27 cellular contexts compared by ENCODE assay signal in the genomic region with DNA sequence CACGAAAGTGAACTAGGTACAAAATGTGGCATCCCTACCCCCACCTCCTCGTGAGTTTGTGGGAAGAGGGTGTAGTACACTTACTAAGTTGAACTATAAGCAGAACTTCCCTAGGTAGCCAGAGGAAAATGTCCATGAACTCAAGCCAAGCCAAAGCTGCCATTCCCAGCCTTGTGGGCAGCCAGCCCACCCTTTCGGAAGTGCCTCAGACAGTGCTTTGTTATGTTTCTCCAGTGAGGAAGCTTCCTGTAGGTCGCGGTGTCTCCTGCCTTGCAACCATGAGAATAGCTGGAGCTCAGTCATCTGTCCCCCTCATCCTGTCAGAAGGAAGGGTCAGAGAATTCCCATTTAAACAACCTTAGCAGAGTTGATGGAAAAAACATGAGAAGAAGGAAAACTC.
A peak's percentile ranks its signal among the peaks of the same experiment; 100 is the strongest.
DNase-seq lines count a peak whose midpoint lies in the region; ATAC-seq, FAIRE-seq and TF ChIP-seq lines count a peak whose summit lies in the region.
"Had no signal": no experiment of that assay in that cellular context is flagged by ENCODE, and none has a peak within 500 bp of the region (broad histone marks: within the 10 kb centered on the region; RNA-seq: fewer than 3 reads in every experiment).

No MANE protein-coding gene starts in this region.

- peak overlapping the region; percentile 69 for H3K27ac ChIP-seq in endothelial cell of umbilical vein (ENCODE audit: insufficient read depth, low read depth, low read length)
- H3K27ac ChIP-seq: dorsolateral prefrontal cortex, KMS-11, RWPE1, thyroid gland had no signal

- H3K79me2 ChIP-seq in endothelial cell of umbilical vein (ENCODE audit: control insufficient read depth, insufficient read depth, low read length): no peaks in the 10 kb centered on the region

- no TSS peak for BruUV-seq in endothelial cell of umbilical vein (replicated peaks; lab: Mats Ljungman, UMichigan)

- peaks cover 48% of the 10 kb centered on the region for H3K4me1 ChIP-seq in endothelial cell of umbilical vein (ENCODE audit: control insufficient read depth, extremely low read depth, insufficient read depth, low read length)
- H3K4me1 ChIP-seq: thyroid gland had no signal

- H3K9me3 ChIP-seq in endothelial cell of umbilical vein (replicated peaks; ENCODE audit: control insufficient read depth, insufficient read depth, low read length): no peaks in the 10 kb centered on the region
- H3K9me3 ChIP-seq: SK-N-SH, thyroid gland had no signal

- intact Hi-C loops in Right ventricle myocardium inferior (cut with DNase I): no loop called here
- intact Hi-C loops in cardiac septum (cut with DNase I): no loop called here
- intact Hi-C loops in endothelial cell of umbilical vein (cut with micrococcal nuclease): loop anchor here (1.0 to 5.0 kb wide), 5 partner anchors 33 to 261 kb away; no protein-coding TSS in a partner anchor

- dilution Hi-C loops in endothelial cell of umbilical vein (cut with MboI; ENCODE audit: extremely low pct_ligation_motif_present, low sequenced_read_pairs): no loop called here

- H3K4me3 ChIP-seq in endothelial cell of umbilical vein (replicated peaks in 1 of 3; ENCODE audit: insufficient read depth in 1 of 3, low read depth in 1 of 3, low read length in 3 of 3): no peak overlapping the region
- H3K4me3 ChIP-seq: dorsolateral prefrontal cortex, thyroid gland had no signal

- POLR2A ChIA-PET in endothelial cell of umbilical vein (lab: Charles Lee): no interaction called here

- H3K9me1 ChIP-seq in endothelial cell of umbilical vein (replicated peaks; ENCODE audit: control insufficient read depth, extremely low read depth, insufficient read depth, low read length): no peaks in the 10 kb centered on the region

- TF ChIP-seq CTCF in endothelial cell of umbilical vein (IDR thresholded peaks at IDR 0.05; ENCODE audit: extremely low read depth in 1 of 2, insufficient read depth in 1 of 2, low read depth in 1 of 2, low read length in 2 of 2): no peak

- ATAC-seq in Right ventricle myocardium inferior (peak; percentile 40), left lobe of liver (peak; percentile 24), GM19467 (IDR thresholded peaks at IDR 0.05; ENCODE audit: unreplicated experiment) (no peak), GM18861 (IDR thresholded peaks at IDR 0.05; ENCODE audit: unreplicated experiment) (no peak)
- ATAC-seq: activated T-cell treated with anti-CD3 and anti-CD28 coated beads, Interleukin-2, amount 50 U/mL, for 72 hours had no signal

- DNase-seq in Right ventricle myocardium inferior (ENCODE audit: missing footprints) (peak; percentile 57), cardiac septum (ENCODE audit: low spot score) (no peak), endothelial cell of umbilical vein (ENCODE audit: low read depth, low spot score) (peak; percentile 98), left lobe of liver (ENCODE audit: low spot score) (no peak), NCI-H1436 treated with DMSO at 0.1 percent for 48 hours (lab: John Stamatoyannopoulos, UW) (no peak), NCI-H1092 (lab: John Stamatoyannopoulos, UW) (no peak)
- DNase-seq: 8988T; activated CD4-positive, alpha-beta T cell treated with anti-CD3 and anti-CD28 coated beads for 48 hours; activated naive CD4-positive, alpha-beta T cell treated with anti-CD3 and anti-CD28 coated beads for 36 hours; activated T-cell treated with anti-CD3 and anti-CD28 coated beads, Interleukin-2, amount 50 U/mL, for 72 hours; anterior cingulate cortex; CD4-positive, alpha-beta memory T cell; dorsolateral prefrontal cortex; GOT3; MV-4-11; NCI-H187 treated with DMSO at 0.1 percent for 48 hours; NCI-H2227 treated with DMSO at 0.1 percent for 48 hours; NCI-H748 treated with DMSO at 0.1 percent for 48 hours; posterior cingulate gyrus; SK-N-SH; stimulated activated CD4-positive, alpha-beta T cell treated with anti-CD3 and anti-CD28 coated beads, Interleukin-15, amount 100 ng/mL, for 24 hours; T-helper 2 cell; thyroid gland had no signal

- H4K20me1 ChIP-seq in endothelial cell of umbilical vein (replicated peaks; ENCODE audit: control insufficient read depth, extremely low read depth, insufficient read depth, low read length): no peaks in the 10 kb centered on the region

- FAIRE-seq in endothelial cell of umbilical vein (lab: Jason Lieb, UNC): peak; percentile 91

- H3K36me3 ChIP-seq in endothelial cell of umbilical vein (ENCODE audit: control insufficient read depth in 2 of 2, extremely low read depth in 1 of 2, insufficient read depth in 2 of 2, low read length in 2 of 2): no peaks in the 10 kb centered on the region
- H3K36me3 ChIP-seq: thyroid gland had no signal

- H3K27me3 ChIP-seq in endothelial cell of umbilical vein (ENCODE audit: control insufficient read depth in 2 of 2, insufficient read depth in 2 of 2, low read length in 2 of 2): no peaks in the 10 kb centered on the region
- H3K27me3 ChIP-seq: dorsolateral prefrontal cortex, thyroid gland had no signal

- no peak overlapping the region for H2AFZ ChIP-seq in endothelial cell of umbilical vein (ENCODE audit: low read depth, low read length)

- TF ChIP-seq POLR2A in endothelial cell of umbilical vein (IDR thresholded peaks at IDR 0.05; ENCODE audit: low read depth, low read length): no peak

- H3K9ac ChIP-seq in endothelial cell of umbilical vein (replicated peaks; ENCODE audit: extremely low read depth, insufficient read depth, low read length): no peak overlapping the region
- H3K9ac ChIP-seq: KMS-11, SK-N-SH had no signal

- CTCF ChIA-PET in endothelial cell of umbilical vein (lab: Charles Lee): interaction anchor here (1.0 to 1.8 kb wide), 3 partner anchors 22 to 71 kb away, joined by 3 to 4 read pairs (median 4); no protein-coding TSS in a partner anchor

- H3K4me2 ChIP-seq in endothelial cell of umbilical vein (ENCODE audit: insufficient read depth, low read length): peak overlapping the region; percentile 17
- H3K4me2 ChIP-seq: KMS-11, SK-N-SH had no signal

TF ChIP-seq in endothelial cell of umbilical vein, 7 proteins besides CTCF, POLR2A, EP300 and RAD21:
- TF ChIP-seq JUN (IDR thresholded peaks at IDR 0.05; ENCODE audit: borderline replicate concordance, insufficient read depth, insufficient read length, low read depth) (no peak), GATA2 (IDR thresholded peaks at IDR 0.05; ENCODE audit: insufficient read depth, insufficient read length, low read depth, low read length) (peak; percentile 66), EZH2 (IDR thresholded peaks at IDR 0.05; ENCODE audit: borderline replicate concordance, low read depth, low read length, severe bottlenecking) (no peak), POLR2AphosphoS5 (IDR thresholded peaks at IDR 0.05; ENCODE audit: insufficient read depth, low read depth, low read length) (peak; percentile 43), MYC (IDR thresholded peaks at IDR 0.05; ENCODE audit: low read depth, low read length) (no peak), FOS (IDR thresholded peaks at IDR 0.05; ENCODE audit: borderline replicate concordance, insufficient read depth, low read length) (peak; percentile 69)
- TF ChIP-seq, protein P1, sequence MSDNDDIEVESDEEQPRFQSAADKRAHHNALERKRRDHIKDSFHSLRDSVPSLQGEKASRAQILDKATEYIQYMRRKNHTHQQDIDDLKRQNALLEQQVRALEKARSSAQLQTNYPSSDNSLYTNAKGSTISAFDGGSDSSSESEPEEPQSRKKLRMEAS (IDR thresholded peaks at IDR 0.05; ENCODE audit: insufficient read depth, insufficient read length): no peak

Comparison
In these comparisons a context has a peak if more than half of its experiments do, and no peak if none do; other contexts are left out.
1. DNase-seq: peak in Right ventricle myocardium inferior (single experiment) and endothelial cell of umbilical vein (single experiment); none in cardiac septum (single experiment), left lobe of liver (single experiment), NCI-H1436 treated with DMSO at 0.1 percent for 48 hours (single experiment) and NCI-H1092 (single experiment).
2. ATAC-seq: peak in Right ventricle myocardium inferior (single experiment) and left lobe of liver (single experiment); none in GM19467 (single experiment) and GM18861 (single experiment).